ENCODE assay signal across 26 cellular contexts in the genomic region with DNA sequence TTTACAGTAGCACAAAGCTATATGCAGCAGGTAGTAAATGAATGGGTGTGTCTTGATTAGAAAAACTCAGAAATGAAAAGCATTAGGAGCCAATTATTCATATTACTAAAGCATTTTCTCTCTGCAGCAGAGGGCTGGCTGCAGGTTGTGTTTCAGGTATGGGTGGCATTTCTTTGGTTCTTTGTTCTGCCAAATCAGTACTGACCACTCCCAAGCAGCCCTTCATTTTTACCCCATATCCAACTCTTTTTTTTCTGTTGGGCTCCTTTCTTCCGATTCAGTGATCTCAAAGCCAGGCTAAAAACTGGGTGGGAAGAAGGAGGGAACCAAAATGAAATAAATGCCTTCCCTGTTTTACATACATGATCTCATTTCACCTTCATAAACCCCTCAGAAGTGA.
"Had no signal": no experiment of that assay in that cellular context is flagged by ENCODE, and none has a peak within 500 bp of the region (broad histone marks: within the 10 kb centered on the region; RNA-seq: fewer than 3 reads in every experiment).

No MANE protein-coding gene starts in this region.

- H3K4me1 Mint-ChIP-seq: activated CD4-positive, alpha-beta memory T cell treated with anti-CD3 and anti-CD28 coated beads, Interleukin-2, amount 10 ng/mL, durations not matched to agents 7 days and 5 days; activated CD4-positive, alpha-beta T cell treated with anti-CD3 and anti-CD28 coated beads for 36 hours; central memory CD8-positive, alpha-beta T cell had no signal

- H3K27ac Mint-ChIP-seq: activated CD4-positive, alpha-beta memory T cell treated with anti-CD3 and anti-CD28 coated beads, Interleukin-2, amount 10 ng/mL, durations not matched to agents 7 days and 5 days; activated CD4-positive, alpha-beta T cell treated with anti-CD3 and anti-CD28 coated beads for 36 hours; activated naive CD8-positive, alpha-beta T cell treated with anti-CD3 and anti-CD28 coated beads, Interleukin-2, amount 10 ng/mL, durations not matched to agents 7 days and 5 days had no signal

- H3K4me2 ChIP-seq: SK-N-SH had no signal

- H3K27me3 Mint-ChIP-seq: central memory CD8-positive, alpha-beta T cell had no signal

- DNase-seq: activated CD4-positive, alpha-beta memory T cell treated with anti-CD3 and anti-CD28 coated beads, Interleukin-2, amount 10 ng/mL, durations not matched to agents 7 days and 5 days; activated CD4-positive, alpha-beta T cell treated with anti-CD3 and anti-CD28 coated beads for 36 hours; activated CD4-positive, alpha-beta T cell treated with anti-CD3 and anti-CD28 coated beads, Interleukin-2, amount 50 U/mL, for 1 hour; activated CD8-positive, alpha-beta memory T cell treated with anti-CD3 and anti-CD28 coated beads, Interleukin-2, amount 50 U/mL, for 4 hours; activated naive CD4-positive, alpha-beta T cell treated with anti-CD3 and anti-CD28 coated beads, Interleukin-2, amount 50 U/mL, for 16 hours; activated naive CD8-positive, alpha-beta T cell treated with anti-CD3 and anti-CD28 coated beads, Interleukin-2, amount 10 ng/mL, durations not matched to agents 7 days and 5 days; adrenal gland; aorta; MV-4-11; NCI-H1092 treated with DMSO at 0.1 percent for 48 hours; NCI-H1417 treated with DMSO at 0.1 percent for 48 hours; NCI-H1694; NCI-H2029; NCI-H2107; NCI-H2171 treated with DMSO at 0.1 percent for 48 hours; NCI-H226; NCI-H526; NCI-H774; RPMI8226; SJCRH30; SK-N-SH; T-helper 1 cell; WERI-Rb-1 had no signal

- H3K27ac ChIP-seq: adrenal gland, breast epithelium, SJCRH30, WERI-Rb-1 had no signal

- H3K9ac ChIP-seq: SK-N-SH had no signal

- H3K9me3 ChIP-seq: adrenal gland, breast epithelium, SJCRH30, SK-N-SH had no signal

- H3K4me3 Mint-ChIP-seq: activated CD4-positive, alpha-beta memory T cell treated with anti-CD3 and anti-CD28 coated beads, Interleukin-2, amount 10 ng/mL, durations not matched to agents 7 days and 5 days; activated CD4-positive, alpha-beta T cell treated with anti-CD3 and anti-CD28 coated beads for 36 hours; activated naive CD8-positive, alpha-beta T cell treated with anti-CD3 and anti-CD28 coated beads, Interleukin-2, amount 10 ng/mL, durations not matched to agents 7 days and 5 days; central memory CD8-positive, alpha-beta T cell had no signal

- H3K27me3 ChIP-seq: adrenal gland, breast epithelium, SJCRH30 had no signal

- ATAC-seq: activated CD4-positive, alpha-beta T cell treated with anti-CD3 and anti-CD28 coated beads for 36 hours; Right ventricle myocardium inferior had no signal

- H3K9me3 Mint-ChIP-seq: activated CD4-positive, alpha-beta memory T cell treated with anti-CD3 and anti-CD28 coated beads, Interleukin-2, amount 10 ng/mL, durations not matched to agents 7 days and 5 days; activated naive CD8-positive, alpha-beta T cell treated with anti-CD3 and anti-CD28 coated beads, Interleukin-2, amount 10 ng/mL, durations not matched to agents 7 days and 5 days; central memory CD8-positive, alpha-beta T cell had no signal

- H3K36me3 ChIP-seq: adrenal gland, breast epithelium, SJCRH30, WERI-Rb-1 had no signal

- H3K4me3 ChIP-seq: adrenal gland, breast epithelium, SJCRH30 had no signal

- H3K9me2 ChIP-seq: SK-N-SH had no signal
